11 cellular contexts compared by ENCODE assay signal in genomic region chr1:109438798-109439297, GRCh38. TPM values are rescaled to one million over a fixed set of nuclear protein-coding genes. Genes with fewer than 3 reads are reported as not detected.
DNase-seq lines count a peak whose midpoint lies in the region; ATAC-seq lines count a peak whose summit lies in the region.
"Had no signal": no experiment of that assay in that cellular context is flagged by ENCODE, and none has a peak within 500 bp of the region (broad histone marks: within the 10 kb centered on the region; RNA-seq: fewer than 3 reads in every experiment).

No MANE protein-coding gene starts in this region.

- peaks cover 18% of the 10 kb centered on the region for H3K9me3 ChIP-seq in mesodermal cell (ENCODE audit: control insufficient read depth, low read length)
- H3K9me3 ChIP-seq: stomach had no signal

- no peaks in the 10 kb centered on the region for H3K36me3 ChIP-seq in mesodermal cell (ENCODE audit: control insufficient read depth, insufficient read depth, low read length)
- H3K36me3 ChIP-seq: stomach had no signal

- DNase-seq in EL (peak; percentile 95), HT1080 (ENCODE audit: low read depth) (peak; percentile 87), astrocyte of the hippocampus (ENCODE audit: low read depth, low spot score) (peak; percentile 70), NCI-H1048 (lab: John Stamatoyannopoulos, UW) (no peak)
- DNase-seq in activated naive CD4-positive, alpha-beta T cell treated with Interleukin-2 at 50 U/mL for 16 hours = no peak
- DNase-seq: stomach, T-helper 1 cell had no signal

- ATAC-seq in HG03439 (IDR thresholded peaks at IDR 0.05; ENCODE audit: unreplicated experiment) = no peak
- no peak for ATAC-seq in HG03039 (IDR thresholded peaks at IDR 0.05; ENCODE audit: unreplicated experiment)

- H3K4me1 ChIP-seq in mesodermal cell (ENCODE audit: control insufficient read depth, insufficient read depth, low read length, poor library complexity, severe bottlenecking) = peaks cover 16% of the 10 kb centered on the region
- H3K4me1 ChIP-seq: stomach had no signal

- WGBS in mesodermal cell (ENCODE audit: insufficient coverage in 2 of 2), 2 experiments = 68 to 78% methylated on average over 2 of the region's 3 CpGs

- no peak overlapping the region for H3K4me3 ChIP-seq in mesodermal cell (ENCODE audit: extremely low read depth, insufficient read depth, low read length, poor library complexity, severe bottlenecking)
- H3K4me3 ChIP-seq: stomach had no signal

- peak overlapping the region; percentile 73 for H3K27ac ChIP-seq in mesodermal cell (ENCODE audit: low read depth, low read length, severe bottlenecking)
- H3K27ac ChIP-seq: stomach had no signal

RNA-seq across cellular contexts. Expression of gene PSMA5, which starts 12.6 kb away (rescaled TPM):
- 54.6 and 94.4 TPM in 2 replicates for total RNA-seq in HT1080 (2014; rRNA removed; shearing (Covaris generic))
- polyA plus RNA-seq in HT1080 (2015; cell fraction: cytosol; rRNA removed) = 86.7 and 103 TPM in 2 replicates
- polyA plus RNA-seq in HT1080 (2015; cell fraction: nucleus; rRNA removed) = 63.7 and 67.7 TPM in 2 replicates
- 81.3 TPM for polyA plus RNA-seq in mesodermal cell (2013, experiment 1 of 2)
- 74.3 TPM for polyA plus RNA-seq in mesodermal cell (2013, experiment 2 of 2)

RNA-seq across cellular contexts. Expression of gene SYPL2, which starts 27.5 kb away (rescaled TPM):
- total RNA-seq in HT1080 (2014; rRNA removed; shearing (Covaris generic)) = 0.05 and 0.17 TPM in 2 replicates
- 0.08 and 0.11 TPM in 2 replicates for polyA plus RNA-seq in HT1080 (2015; cell fraction: cytosol; rRNA removed)
- 0.20 and 0.29 TPM in 2 replicates for polyA plus RNA-seq in HT1080 (2015; cell fraction: nucleus; rRNA removed)
- 0.18 TPM for polyA plus RNA-seq in mesodermal cell (2013, experiment 1 of 2)
- polyA plus RNA-seq in mesodermal cell (2013, experiment 2 of 2) = 0.20 TPM
- total RNA-seq: pulmonary artery endothelial cell had no signal

RNA-seq across cellular contexts. Expression of gene SORT1, which starts 41.1 kb away (rescaled TPM):
- 7.7 and 8.1 TPM in 2 replicates for total RNA-seq in HT1080 (2014; rRNA removed; shearing (Covaris generic))
- 6.6 and 6.8 TPM in 2 replicates for polyA plus RNA-seq in HT1080 (2015; cell fraction: cytosol; rRNA removed)
- polyA plus RNA-seq in HT1080 (2015; cell fraction: nucleus; rRNA removed) = 8.1 and 8.6 TPM in 2 replicates
- polyA plus RNA-seq in mesodermal cell (2013, experiment 1 of 2) = 18.3 TPM
- polyA plus RNA-seq in mesodermal cell (2013, experiment 2 of 2) = 15.6 TPM

RNA-seq across cellular contexts. Expression of gene ATXN7L2, which starts 44.9 kb away (rescaled TPM):
- 10.2 and 11.1 TPM in 2 replicates for total RNA-seq in HT1080 (2014; rRNA removed; shearing (Covaris generic))
- 4.0 and 5.7 TPM in 2 replicates for polyA plus RNA-seq in HT1080 (2015; cell fraction: cytosol; rRNA removed)
- 19.2 and 21.9 TPM in 2 replicates for polyA plus RNA-seq in HT1080 (2015; cell fraction: nucleus; rRNA removed)
- 7.4 TPM for polyA plus RNA-seq in mesodermal cell (2013, experiment 1 of 2)
- polyA plus RNA-seq in mesodermal cell (2013, experiment 2 of 2) = 4.9 TPM

RNA-seq across cellular contexts. Expression of gene CYB561D1, which starts 55.0 kb away (rescaled TPM):
- total RNA-seq in HT1080 (2014; rRNA removed; shearing (Covaris generic)) = 2.6 and 2.7 TPM in 2 replicates
- polyA plus RNA-seq in HT1080 (2015; cell fraction: cytosol; rRNA removed) = 5.4 and 7.8 TPM in 2 replicates
- 11.0 and 14.0 TPM in 2 replicates for polyA plus RNA-seq in HT1080 (2015; cell fraction: nucleus; rRNA removed)
- 3.7 TPM for polyA plus RNA-seq in mesodermal cell (2013, experiment 1 of 2)
- polyA plus RNA-seq in mesodermal cell (2013, experiment 2 of 2) = 4.4 TPM

Comparison
In these comparisons a context has a peak if more than half of its experiments do, and no peak if none do; other contexts are left out.
1. DNase-seq: peak in EL (single experiment), HT1080 (single experiment) and astrocyte of the hippocampus (single experiment); none in NCI-H1048 (single experiment) and activated naive CD4-positive, alpha-beta T cell treated with Interleukin-2 at 50 U/mL for 16 hours (single experiment).